Comparison of ENCODE assay signal across 10 cellular contexts in genomic region chr14:63524537-63525155, GRCh38. TPM values are rescaled to one million over a fixed set of nuclear protein-coding genes. Genes with fewer than 3 reads are reported as not detected.
A peak's percentile ranks its signal among the peaks of the same experiment; 100 is the strongest.
DNase-seq lines count a peak whose midpoint lies in the region; ATAC-seq, FAIRE-seq and TF ChIP-seq lines count a peak whose summit lies in the region.
"Had no signal": no experiment of that assay in that cellular context is flagged by ENCODE, and none has a peak within 500 bp of the region (broad histone marks: within the 10 kb centered on the region; RNA-seq: fewer than 3 reads in every experiment).

No MANE protein-coding gene starts in this region.

- no peak for TF ChIP-seq CTCF in D721Med (IDR thresholded peaks at IDR 0.05; ENCODE audit: insufficient read depth, missing control alignments)
- no peak for TF ChIP-seq CTCF in MCF 10A (IDR thresholded peaks at IDR 0.05; ENCODE audit: unreplicated experiment)

- BruUV-seq in MCF 10A (replicated peaks; lab: Mats Ljungman, UMichigan), result no TSS peak

- no peaks in the 10 kb centered on the region for H3K27me3 Mint-ChIP-seq in naive B cell
- no peaks in the 10 kb centered on the region for H3K27me3 Mint-ChIP-seq in MCF 10A (ENCODE audit: insufficient read depth, unreplicated experiment)

- CTCF ChIA-PET in MCF 10A (lab: Yijun Ruan, JAX), result interaction anchor here (0.6 to 1.0 kb wide), 4 partner anchors 13 to 148 kb away, joined by 3 to 4 read pairs (median 3); no protein-coding TSS in a partner anchor

- FAIRE-seq in RCC 7860 (lab: Jason Lieb, UNC) (peak; percentile 61), D721Med (lab: Jason Lieb, UNC) (no peak)

- peak; percentile 59 for DNase-seq in RCC 7860 (ENCODE audit: low spot score)
- peak; percentile 16 for DNase-seq in naive B cell
- DNase-seq in D721Med (ENCODE audit: insufficient read length, low spot score), result no peak
- no peak for DNase-seq in NCI-H774 (lab: John Stamatoyannopoulos, UW)
- no peak for DNase-seq in amniotic stem cell (lab: John Stamatoyannopoulos, UW)
- DNase-seq in MCF 10A (ENCODE audit: unreplicated experiment), result no peak
- DNase-seq: heart left ventricle, psoas muscle had no signal

- H3K27ac Mint-ChIP-seq in naive B cell (peak overlapping the region in 4 of 6 donors; percentile 13 to 68 (median 26)), MCF 10A (ENCODE audit: low read depth, unreplicated experiment) (no peak overlapping the region)

- ATAC-seq in GM18502 (IDR thresholded peaks at IDR 0.05; ENCODE audit: poor library complexity, unreplicated experiment) (peak; percentile 95), GM21723 (IDR thresholded peaks at IDR 0.05; ENCODE audit: unreplicated experiment) (peak; percentile 92), naive B cell (ENCODE audit: low read depth in 2 of 2) (peak; percentile 75 to 96)

- H3K4me1 Mint-ChIP-seq in naive B cell (peaks cover 23 to 29% (median 25%) of the 10 kb centered on the region in 3 donors), MCF 10A (ENCODE audit: insufficient read depth, unreplicated experiment) (peaks cover 8% of the 10 kb centered on the region)

- H3K9me3 Mint-ChIP-seq in naive B cell (no peaks in the 10 kb centered on the region), MCF 10A (ENCODE audit: unreplicated experiment) (no peaks in the 10 kb centered on the region)

- H3K4me3 Mint-ChIP-seq in naive B cell (peak overlapping the region in 1 of 8 donors; percentile 45), MCF 10A (ENCODE audit: unreplicated experiment) (no peak overlapping the region)

- intact Hi-C loops in MCF 10A (cut with micrococcal nuclease), result no loop called here

- peaks cover 11 to 16% of the 10 kb centered on the region in 2 donors for H3K36me3 Mint-ChIP-seq in naive B cell
- H3K36me3 Mint-ChIP-seq in MCF 10A (ENCODE audit: insufficient read depth, unreplicated experiment), result peaks cover 23% of the 10 kb centered on the region

- POLR2A ChIA-PET in MCF 10A (lab: Yijun Ruan, JAX), result interaction anchor here (1.0 to 1.7 kb wide), 2 partner anchors 16 to 18 kb away, joined by 3 to 5 read pairs; partner anchors contain the start of gene PPP2R5E

RNA-seq across cellular contexts. Expression of gene PPP2R5E, which starts 18.5 kb away (rescaled TPM):
- 10 to 100 TPM; 32.8 to 52.1 (median 38.3) TPM for polyA plus RNA-seq in naive B cell (ENCODE audit: low read depth in 6 of 6)
- total RNA-seq in MCF 10A (2022), result 46.4 and 49.7 TPM in 2 replicates

Comparison
In these comparisons a context has a peak if more than half of its experiments do, and no peak if none do; other contexts are left out.
1. DNase-seq: peak in RCC 7860 (single experiment) and naive B cell (single experiment); none in D721Med (single experiment), NCI-H774 (single experiment), amniotic stem cell (single experiment) and MCF 10A (single experiment).
2. Peak in every context shown above with its lines, with median percentiles within 50 percentile points of each other: ATAC-seq.